ENCODE assay signal across 13 cellular contexts in genomic region chr21:37507716-37508115, GRCh38.
"Had no signal": no experiment of that assay in that cellular context is flagged by ENCODE, and none has a peak within 500 bp of the region (broad histone marks: within the 10 kb centered on the region; RNA-seq: fewer than 3 reads in every experiment).

No MANE protein-coding gene starts in this region.

- ATAC-seq: lower lobe of right lung had no signal

- H3K4me1 ChIP-seq: esophagus squamous epithelium, lower lobe of right lung, parathyroid adenoma, tibial nerve had no signal

- H3K27ac ChIP-seq: esophagus squamous epithelium, lower lobe of right lung, parathyroid adenoma, tibial nerve had no signal

- H2AFZ ChIP-seq: parathyroid adenoma had no signal

- H3K4me3 ChIP-seq: esophagus squamous epithelium, lower lobe of right lung, tibial nerve had no signal

- H3K9me3 ChIP-seq: lower lobe of right lung had no signal

- H3K27me3 ChIP-seq: esophagus squamous epithelium, tibial nerve had no signal

- DNase-seq: activated CD4-positive, alpha-beta T cell treated with anti-CD3 and anti-CD28 coated beads, Interleukin-2, amount 50 U/mL, for 48 hours; activated CD4-positive, CD25-positive, alpha-beta regulatory T cell treated with anti-CD3 and anti-CD28 coated beads, Interleukin-2, amount 50 U/mL, for 72 hours; activated gamma-delta T cell treated with Interleukin-2 at 50 U/mL for 16 hours; activated naive CD8-positive, alpha-beta T cell treated with anti-CD3 and anti-CD28 coated beads, Interleukin-2, amount 10 ng/mL, durations not matched to agents 7 days and 5 days; activated T-cell treated with anti-CD3 and anti-CD28 coated beads, Interleukin-2, amount 50 U/mL, for 48 hours; anterior cingulate cortex; esophagus squamous epithelium; foreskin fibroblast; immature natural killer cell; lower lobe of right lung; T-helper 9 cell had no signal
